1 cellular context compared by ENCODE assay signal in genomic region chr16:13923703-13924298, GRCh38.
TF ChIP-seq lines count a peak whose summit lies in the region.

No MANE protein-coding gene starts in this region.

TF ChIP-seq in WTC11, 78 proteins besides CTCF, POLR2A, EP300 and RAD21 (continued from another document):
- TF ChIP-seq FOXP1 (CRISPR knock-in tag; IDR thresholded peaks at IDR 0.05; ENCODE audit: borderline replicate concordance) = no peak
- TF ChIP-seq NR2C2 (CRISPR knock-in tag; IDR thresholded peaks at IDR 0.05) = no peak
- TF ChIP-seq, protein P1, sequence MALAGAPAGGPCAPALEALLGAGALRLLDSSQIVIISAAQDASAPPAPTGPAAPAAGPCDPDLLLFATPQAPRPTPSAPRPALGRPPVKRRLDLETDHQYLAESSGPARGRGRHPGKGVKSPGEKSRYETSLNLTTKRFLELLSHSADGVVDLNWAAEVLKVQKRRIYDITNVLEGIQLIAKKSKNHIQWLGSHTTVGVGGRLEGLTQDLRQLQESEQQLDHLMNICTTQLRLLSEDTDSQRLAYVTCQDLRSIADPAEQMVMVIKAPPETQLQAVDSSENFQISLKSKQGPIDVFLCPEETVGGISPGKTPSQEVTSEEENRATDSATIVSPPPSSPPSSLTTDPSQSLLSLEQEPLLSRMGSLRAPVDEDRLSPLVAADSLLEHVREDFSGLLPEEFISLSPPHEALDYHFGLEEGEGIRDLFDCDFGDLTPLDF (CRISPR knock-in tag; IDR thresholded peaks at IDR 0.05) = no peak
- TF ChIP-seq ZBTB43 (CRISPR knock-in tag; IDR thresholded peaks at IDR 0.05) = no peak
- TF ChIP-seq ESRRA (CRISPR knock-in tag; IDR thresholded peaks at IDR 0.05; ENCODE audit: borderline replicate concordance) = no peak
- no peak for TF ChIP-seq IRF1 (CRISPR knock-in tag; IDR thresholded peaks at IDR 0.05)
- TF ChIP-seq ZBTB21 (CRISPR knock-in tag; IDR thresholded peaks at IDR 0.05; ENCODE audit: borderline replicate concordance) = no peak
- TF ChIP-seq TEAD4 (CRISPR knock-in tag; IDR thresholded peaks at IDR 0.05) = no peak
